In genomic region chr3:30615615-30616346, GRCh38 we compare ENCODE assay signal across 11 cellular contexts. TPM values are rescaled to one million over a fixed set of nuclear protein-coding genes. Genes with fewer than 3 reads are reported as not detected.
DNase-seq lines count a peak whose midpoint lies in the region; ATAC-seq and TF ChIP-seq lines count a peak whose summit lies in the region.
"Had no signal": no experiment of that assay in that cellular context is flagged by ENCODE, and none has a peak within 500 bp of the region (broad histone marks: within the 10 kb centered on the region; RNA-seq: fewer than 3 reads in every experiment).

No MANE protein-coding gene starts in this region.

- H3K4me3 ChIP-seq in thymus (ENCODE audit: low read length) (no peak overlapping the region), stomach (peak overlapping the region in 1 of 4 donors; percentile 11)
- H3K4me3 ChIP-seq: K562 had no signal

- H3K27ac ChIP-seq in thymus (ENCODE audit: low read depth) (peak overlapping the region; percentile 31), stomach (peak overlapping the region in 2 of 5 donors; percentile 53 to 56)

- peak overlapping the region; percentile 100 for H3K27ac Mint-ChIP-seq in activated T-cell treated with anti-CD3 and anti-CD28 coated beads, Interleukin-2, amount 50 U/mL, for 24 hours
- peak overlapping the region; percentile 98 for H3K27ac Mint-ChIP-seq in activated CD8-positive, alpha-beta T cell treated with anti-CD3 and anti-CD28 coated beads for 36 hours
- H3K27ac Mint-ChIP-seq in immature natural killer cell: peak overlapping the region; percentile 60 to 98 (median 82)

- no peaks in the 10 kb centered on the region for H3K27me3 Mint-ChIP-seq in activated T-cell treated with anti-CD3 and anti-CD28 coated beads, Interleukin-2, amount 50 U/mL, for 24 hours
- no peaks in the 10 kb centered on the region for H3K27me3 Mint-ChIP-seq in activated CD8-positive, alpha-beta T cell treated with anti-CD3 and anti-CD28 coated beads for 36 hours
- peaks cover 2 to 8% (median 3%) of the 10 kb centered on the region in 3 donors for H3K27me3 Mint-ChIP-seq in immature natural killer cell (ENCODE audit: low read depth in 3 of 3)

- peaks cover 87% of the 10 kb centered on the region for H3K36me3 Mint-ChIP-seq in activated T-cell treated with anti-CD3 and anti-CD28 coated beads, Interleukin-2, amount 50 U/mL, for 24 hours (ENCODE audit: low read depth)
- H3K36me3 Mint-ChIP-seq in activated CD8-positive, alpha-beta T cell treated with anti-CD3 and anti-CD28 coated beads for 36 hours (ENCODE audit: low read depth): peaks cover 84% of the 10 kb centered on the region
- H3K36me3 Mint-ChIP-seq in immature natural killer cell: peaks cover 3 to 4% (median 4%) of the 10 kb centered on the region in 3 donors

- H3K9me3 ChIP-seq in thymus (ENCODE audit: control insufficient read depth) (no peaks in the 10 kb centered on the region), stomach (no peaks in the 10 kb centered on the region)

- H3K27me3 ChIP-seq in thymus (ENCODE audit: control insufficient read depth, insufficient read depth): no peaks in the 10 kb centered on the region
- H3K27me3 ChIP-seq in stomach: no peaks in the 10 kb centered on the region

- no peaks in the 10 kb centered on the region for H3K9me3 Mint-ChIP-seq in activated T-cell treated with anti-CD3 and anti-CD28 coated beads, Interleukin-2, amount 50 U/mL, for 24 hours
- no peaks in the 10 kb centered on the region for H3K9me3 Mint-ChIP-seq in activated CD8-positive, alpha-beta T cell treated with anti-CD3 and anti-CD28 coated beads for 36 hours
- no peaks in the 10 kb centered on the region for H3K9me3 Mint-ChIP-seq in immature natural killer cell

- DNase-seq in activated T-cell treated with anti-CD3 and anti-CD28 coated beads, Interleukin-2, amount 50 U/mL, for 24 hours: no peak
- no peak for DNase-seq in activated T-cell treated with anti-CD3 and anti-CD28 coated beads, Interleukin-2, amount 50 U/mL, for 1 hour
- DNase-seq in activated CD8-positive, alpha-beta T cell treated with anti-CD3 and anti-CD28 coated beads for 36 hours: no peak
- DNase-seq in immature natural killer cell: no peak
- DNase-seq in stomach: no peak
- no peak for DNase-seq in hypothalamus (lab: John Stamatoyannopoulos, UW)
- DNase-seq: activated CD4-positive, CD25-positive, alpha-beta regulatory T cell; nucleus accumbens had no signal

- H3K4me3 Mint-ChIP-seq in activated T-cell treated with anti-CD3 and anti-CD28 coated beads, Interleukin-2, amount 50 U/mL, for 24 hours: peak overlapping the region; percentile 85
- H3K4me3 Mint-ChIP-seq in activated CD8-positive, alpha-beta T cell treated with anti-CD3 and anti-CD28 coated beads for 36 hours: peak overlapping the region; percentile 88
- H3K4me3 Mint-ChIP-seq in immature natural killer cell: peak overlapping the region in 4 of 5 donors; percentile 38 to 70 (median 58)

- CTCF ChIA-PET in activated CD8-positive, alpha-beta T cell treated with anti-CD3 and anti-CD28 coated beads for 36 hours (lab: Charles Lee): interaction anchor here (0.6 to 3.6 kb wide), 8 partner anchors 8 to 502 kb away, joined by 3 to 16 read pairs (median 4); partner anchors contain the start of gene TGFBR2

- no peak for TF ChIP-seq POLR2A in stomach (IDR thresholded peaks at IDR 0.05)

- intact Hi-C loops in activated CD8-positive, alpha-beta T cell treated with anti-CD3 and anti-CD28 coated beads for 36 hours (cut with micrococcal nuclease): no loop called here
- intact Hi-C loops in stomach (cut with DNase I; ENCODE audit: low total_unique reads): loop anchor here (10.0 kb wide), 1 partner anchor 49 kb away; no protein-coding TSS in a partner anchor

- H3K36me3 ChIP-seq in thymus (ENCODE audit: control insufficient read depth, insufficient read depth) (no peaks in the 10 kb centered on the region), stomach (no peaks in the 10 kb centered on the region)

- POLR2A ChIA-PET in activated CD8-positive, alpha-beta T cell treated with anti-CD3 and anti-CD28 coated beads for 36 hours (lab: Charles Lee): interaction anchor here (1.1 to 6.7 kb wide), 11 partner anchors 8 to 132 kb away, joined by 3 to 107 read pairs (median 5); partner anchors contain the start of gene TGFBR2

- H3K4me1 Mint-ChIP-seq in activated T-cell treated with anti-CD3 and anti-CD28 coated beads, Interleukin-2, amount 50 U/mL, for 24 hours (ENCODE audit: low read depth): peaks cover 96% of the 10 kb centered on the region
- peaks cover 86% of the 10 kb centered on the region for H3K4me1 Mint-ChIP-seq in activated CD8-positive, alpha-beta T cell treated with anti-CD3 and anti-CD28 coated beads for 36 hours (ENCODE audit: low read depth)
- peaks cover 97 to 100% of the 10 kb centered on the region in 2 donors for H3K4me1 Mint-ChIP-seq in immature natural killer cell

- WGBS in thymus: 97% methylated on average over 3 of the region's 3 CpGs
- 60 to 79% (median 66%) methylated on average over 3 of the region's 3 CpGs for WGBS in stomach, 5 donors

- H3K4me1 ChIP-seq in thymus (ENCODE audit: control insufficient read depth, insufficient read depth, low read length): peaks cover 36% of the 10 kb centered on the region
- peaks cover 51 to 99% (median 76%) of the 10 kb centered on the region in 4 donors for H3K4me1 ChIP-seq in stomach

- no peak for ATAC-seq in activated CD8-positive, alpha-beta T cell treated with anti-CD3 and anti-CD28 coated beads for 36 hours
- ATAC-seq in GM18907 (IDR thresholded peaks at IDR 0.05; ENCODE audit: unreplicated experiment): no peak
- ATAC-seq: K562 had no signal

- no peak for TF ChIP-seq CTCF in activated CD8-positive, alpha-beta T cell treated with anti-CD3 and anti-CD28 coated beads for 36 hours (IDR thresholded peaks at IDR 0.05)
- no peak for TF ChIP-seq CTCF in stomach (IDR thresholded peaks at IDR 0.05)

- no peak for TF ChIP-seq EP300 in stomach (IDR thresholded peaks at IDR 0.05)

RNA-seq across cellular contexts. Expression of gene TGFBR2, which starts 9.4 kb away (rescaled TPM):
- 10 to 100 TPM; 49.1 to 50.0 TPM for total RNA-seq in activated CD8-positive, alpha-beta T cell treated with anti-CD3 and anti-CD28 coated beads for 36 hours
- 100 to 1,000 TPM in 1 of 3 donors, 10 to 100 TPM in 2; 36.8 to 101 (median 43.6) TPM for polyA plus RNA-seq in immature natural killer cell
- polyA plus RNA-seq in thymus: 51.3 TPM
- 100 to 1,000 TPM in 2 of 5 donors, 10 to 100 TPM in 3; 59.1 to 115 (median 89.3) TPM for total RNA-seq in stomach
- 10 to 100 TPM; 13.7 to 44.1 (median 27.4) TPM for polyA plus RNA-seq in stomach
